Comparison of ENCODE assay signal across 26 cellular contexts in genomic region chr11:126765196-126765595, GRCh38.
"Had no signal": no experiment of that assay in that cellular context is flagged by ENCODE, and none has a peak within 500 bp of the region (broad histone marks: within the 10 kb centered on the region; RNA-seq: fewer than 3 reads in every experiment).

No MANE protein-coding gene starts in this region.

- H3K27ac ChIP-seq: stomach, suprapubic skin, testis, thoracic aorta, thyroid gland, tibial artery, tibial nerve, transverse colon, upper lobe of left lung, upper lobe of right lung, uterus, vagina had no signal

- H3K4me3 ChIP-seq: stomach, suprapubic skin, testis, thoracic aorta, thyroid gland, tibial artery, tibial nerve, transverse colon, upper lobe of left lung, upper lobe of right lung, uterus, vagina had no signal

- ATAC-seq: stimulated activated effector memory CD8-positive, alpha-beta T cell treated with anti-CD3 and anti-CD28 coated beads, Interleukin-12 subunit alpha, Interleukin-12 subunit beta, amount 100 ng/mL, for 72 hours; stimulated activated memory B cell treated with anti-CD40 and anti-IgM and Interleukin-4, amounts not matched to agents 10 μg/mL and 1 μg/mL and 100 μg/mL, for 72 hours; stimulated activated naive B cell treated with anti-CD40 and anti-IgM and Interleukin-4, amounts not matched to agents 10 μg/mL and 1 μg/mL and 100 μg/mL, for 72 hours; stimulated activated naive CD8-positive, alpha-beta T cell treated with anti-CD3 and anti-CD28 coated beads, Interleukin-15, amount 100 ng/mL, for 72 hours; stimulated activated naive CD8-positive, alpha-beta T cell treated with anti-CD3 and anti-CD28 coated beads, Interleukin-15, Interleukin-2, amounts not matched to agents 100 U/mL and 50 U/mL, for 24 hours had no signal

- DNase-seq: stimulated activated CD4-positive, alpha-beta T cell treated with anti-CD3 and anti-CD28 coated beads, Interleukin-2, amount 100 ng/mL, for 48 hours; stimulated activated CD4-positive, alpha-beta T cell treated with anti-CD3 and anti-CD28 coated beads, Interleukin-4, amount 100 ng/mL, for 1 hour; stimulated activated CD4-positive, alpha-beta T cell treated with anti-CD3 and anti-CD28 coated beads, Interleukin-4, amount 100 ng/mL, for 24 hours; stimulated activated CD4-positive, alpha-beta T cell treated with anti-CD3 and anti-CD28 coated beads, Interleukin-4, amount 100 ng/mL, for 4 hours; stimulated activated CD8-positive, alpha-beta memory T cell treated with anti-CD3 and anti-CD28 coated beads, Interleukin-4, amount 100 ng/mL, for 48 hours; stimulated activated naive B cell treated with anti-CD40 and anti-IgM and Interleukin-4, amounts not matched to agents 10 μg/mL and 1 μg/mL and 100 μg/mL, for 72 hours; stimulated activated naive CD4-positive, alpha-beta T cell; stimulated activated naive CD4-positive, alpha-beta T cell treated with Interleukin-2 at 50 U/mL for 16 hours; stimulated activated naive CD8-positive, alpha-beta T cell treated with anti-CD3 and anti-CD28 coated beads, Interleukin-15, amount 100 ng/mL, for 72 hours; stimulated activated naive CD8-positive, alpha-beta T cell treated with anti-CD3 and anti-CD28 coated beads, Interleukin-15, Interleukin-2, amounts not matched to agents 100 U/mL and 50 U/mL, for 24 hours; stomach; substantia nigra; testis; thyroid gland; tibial artery; transverse colon; trophoblast cell; upper lobe of left lung; upper lobe of right lung; uterus had no signal

- H3K9me3 ChIP-seq: stomach, suprapubic skin, testis, thoracic aorta, thyroid gland, tibial artery, tibial nerve, transverse colon, upper lobe of left lung, upper lobe of right lung, uterus, vagina had no signal

- H3K4me1 ChIP-seq: stomach, suprapubic skin, testis, thyroid gland, tibial artery, tibial nerve, transverse colon, upper lobe of right lung, uterus, vagina had no signal

- H3K36me3 ChIP-seq: stomach, suprapubic skin, thoracic aorta, thyroid gland, tibial artery, tibial nerve, transverse colon, upper lobe of left lung, upper lobe of right lung, uterus, vagina had no signal

- H3K27me3 ChIP-seq: suprapubic skin, testis, thyroid gland, tibial nerve, transverse colon, upper lobe of left lung, upper lobe of right lung, uterus, vagina had no signal
